ENCODE assay signal across 19 cellular contexts in the genomic region with DNA sequence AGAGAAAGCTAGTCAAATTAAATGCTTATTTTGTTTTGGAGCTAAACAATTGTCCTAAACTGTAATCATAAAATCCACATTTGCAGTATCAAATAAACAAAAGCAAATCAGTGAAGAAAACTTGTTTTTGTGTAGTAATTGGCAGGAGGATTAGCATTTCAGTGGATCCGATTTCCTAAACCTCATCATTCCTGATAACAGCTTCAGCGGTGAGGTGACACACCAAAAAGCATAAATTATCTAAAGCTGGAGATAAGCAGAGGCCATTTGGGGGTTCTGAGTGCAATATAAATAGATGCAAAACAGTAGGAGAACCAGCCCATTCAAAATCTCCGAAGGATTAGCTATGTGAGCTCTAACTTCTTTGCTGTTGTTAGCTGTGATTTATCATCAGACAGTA.
"Had no signal": no experiment of that assay in that cellular context is flagged by ENCODE, and none has a peak within 500 bp of the region (broad histone marks: within the 10 kb centered on the region; RNA-seq: fewer than 3 reads in every experiment).

No MANE protein-coding gene starts in this region.

- H3K27ac Mint-ChIP-seq: activated naive CD4-positive, alpha-beta T cell treated with anti-CD3 and anti-CD28 coated beads, Interleukin-2, amount 50 U/mL, for 72 hours; brain; dendritic cell treated with granulocyte-macrophage colony-stimulating factor and Interleukin-4, amounts not matched to agents 40 ng/mL and 50 ng/mL, for 4 days; effector memory CD8-positive, alpha-beta T cell; natural killer cell treated with Interleukin-12 subunit alpha and Interleukin-12 subunit beta and Interleukin-15 and Interleukin-18, amount 100 ng/mL, for 72 hours; stimulated activated naive CD8-positive, alpha-beta T cell treated with anti-CD3 and anti-CD28 coated beads, Interleukin-15, amount 100 ng/mL, for 72 hours had no signal

- H3K36me3 ChIP-seq: upper lobe of right lung had no signal

- H3K27me3 Mint-ChIP-seq: brain; dendritic cell treated with granulocyte-macrophage colony-stimulating factor and Interleukin-4, amounts not matched to agents 40 ng/mL and 50 ng/mL, for 4 days; effector memory CD8-positive, alpha-beta T cell; natural killer cell treated with Interleukin-12 subunit alpha and Interleukin-12 subunit beta and Interleukin-15 and Interleukin-18, amount 100 ng/mL, for 72 hours; stimulated activated naive CD8-positive, alpha-beta T cell treated with anti-CD3 and anti-CD28 coated beads, Interleukin-15, amount 100 ng/mL, for 72 hours had no signal

- H3K27me3 ChIP-seq: testis, upper lobe of right lung had no signal

- H3K36me3 Mint-ChIP-seq: activated naive CD4-positive, alpha-beta T cell treated with anti-CD3 and anti-CD28 coated beads, Interleukin-2, amount 50 U/mL, for 72 hours; brain; natural killer cell treated with Interleukin-12 subunit alpha and Interleukin-12 subunit beta and Interleukin-15 and Interleukin-18, amount 100 ng/mL, for 72 hours had no signal

- H3K4me3 ChIP-seq: testis, upper lobe of right lung had no signal

- DNase-seq: activated CD4-positive, alpha-beta T cell treated with anti-CD3 and anti-CD28 coated beads, Interleukin-2, amount 50 U/mL, for 4 hours; activated effector memory CD4-positive, alpha-beta T cell treated with Interleukin-2 at 50 U/mL for 16 hours; activated T-cell treated with anti-CD3 and anti-CD28 coated beads, Interleukin-2, amount 50 U/mL, for 1 hour; amygdala; cerebellar nuclear complex; effector memory CD8-positive, alpha-beta T cell; glutamatergic neuron; left colon; mammary epithelial cell; stimulated activated CD4-positive, alpha-beta T cell treated with anti-CD3 and anti-CD28 coated beads, Interleukin-4, amount 100 ng/mL, for 4 hours; stimulated activated naive CD8-positive, alpha-beta T cell treated with anti-CD3 and anti-CD28 coated beads, Interleukin-15, amount 100 ng/mL, for 72 hours; T-helper 2 cell; testis; upper lobe of right lung had no signal

- H3K4me3 Mint-ChIP-seq: brain; dendritic cell treated with granulocyte-macrophage colony-stimulating factor and Interleukin-4, amounts not matched to agents 40 ng/mL and 50 ng/mL, for 4 days; effector memory CD8-positive, alpha-beta T cell; natural killer cell treated with Interleukin-12 subunit alpha and Interleukin-12 subunit beta and Interleukin-15 and Interleukin-18, amount 100 ng/mL, for 72 hours; stimulated activated naive CD8-positive, alpha-beta T cell treated with anti-CD3 and anti-CD28 coated beads, Interleukin-15, amount 100 ng/mL, for 72 hours had no signal

- H3K9me3 ChIP-seq: testis, upper lobe of right lung had no signal

- H3K9me3 Mint-ChIP-seq: dendritic cell treated with granulocyte-macrophage colony-stimulating factor and Interleukin-4, amounts not matched to agents 40 ng/mL and 50 ng/mL, for 4 days; stimulated activated naive CD8-positive, alpha-beta T cell treated with anti-CD3 and anti-CD28 coated beads, Interleukin-15, amount 100 ng/mL, for 72 hours had no signal

- ATAC-seq: activated CD4-positive, CD25-positive, alpha-beta regulatory T cell treated with anti-CD3 and anti-CD28 coated beads, Interleukin-2, amount 50 U/mL, for 24 hours; activated naive CD4-positive, alpha-beta T cell treated with anti-CD3 and anti-CD28 coated beads, Interleukin-2, amount 50 U/mL, for 72 hours; effector memory CD8-positive, alpha-beta T cell; left colon; natural killer cell treated with Interleukin-12 subunit alpha and Interleukin-12 subunit beta and Interleukin-15 and Interleukin-18, amount 100 ng/mL, for 72 hours; stimulated activated naive CD8-positive, alpha-beta T cell treated with anti-CD3 and anti-CD28 coated beads, Interleukin-15, amount 100 ng/mL, for 72 hours; upper lobe of right lung had no signal

- H3K4me1 ChIP-seq: testis, upper lobe of right lung had no signal

- H3K4me1 Mint-ChIP-seq: stimulated activated naive CD8-positive, alpha-beta T cell treated with anti-CD3 and anti-CD28 coated beads, Interleukin-15, amount 100 ng/mL, for 72 hours had no signal

- H3K27ac ChIP-seq: testis, upper lobe of right lung had no signal
